In genomic region chr2:67295406-67295805, GRCh38 we compare ENCODE assay signal across 18 cellular contexts.
"Had no signal": no experiment of that assay in that cellular context is flagged by ENCODE, and none has a peak within 500 bp of the region (broad histone marks: within the 10 kb centered on the region; RNA-seq: fewer than 3 reads in every experiment).

No MANE protein-coding gene starts in this region.

- H3K27ac Mint-ChIP-seq: activated CD4-positive, alpha-beta memory T cell treated with anti-CD3 and anti-CD28 coated beads for 36 hours; activated CD4-positive, alpha-beta T cell treated with anti-CD3 and anti-CD28 coated beads for 36 hours; activated naive CD8-positive, alpha-beta T cell treated with anti-CD3 and anti-CD28 coated beads, Interleukin-2, amount 50 U/mL, for 24 hours; immature natural killer cell; naive thymus-derived CD4-positive, alpha-beta T cell; neural progenitor cell; T-cell; WTC11 had no signal

- H3K9me3 Mint-ChIP-seq: activated CD4-positive, alpha-beta memory T cell treated with anti-CD3 and anti-CD28 coated beads for 36 hours; activated naive CD8-positive, alpha-beta T cell treated with anti-CD3 and anti-CD28 coated beads, Interleukin-2, amount 50 U/mL, for 24 hours; immature natural killer cell; neural progenitor cell; T-cell; WTC11 had no signal

- H3K36me3 Mint-ChIP-seq: activated CD4-positive, alpha-beta memory T cell treated with anti-CD3 and anti-CD28 coated beads for 36 hours; immature natural killer cell; naive thymus-derived CD4-positive, alpha-beta T cell; neural progenitor cell; T-cell; WTC11 had no signal

- H3K4me3 Mint-ChIP-seq: activated CD4-positive, alpha-beta memory T cell treated with anti-CD3 and anti-CD28 coated beads for 36 hours; activated CD4-positive, alpha-beta T cell treated with anti-CD3 and anti-CD28 coated beads for 36 hours; activated naive CD8-positive, alpha-beta T cell treated with anti-CD3 and anti-CD28 coated beads, Interleukin-2, amount 50 U/mL, for 24 hours; immature natural killer cell; naive thymus-derived CD4-positive, alpha-beta T cell; neural progenitor cell; T-cell; WTC11 had no signal

- ATAC-seq: activated CD4-positive, alpha-beta T cell treated with anti-CD3 and anti-CD28 coated beads for 36 hours; activated naive CD8-positive, alpha-beta T cell treated with anti-CD3 and anti-CD28 coated beads, Interleukin-2, amount 50 U/mL, for 24 hours; left lung; naive thymus-derived CD4-positive, alpha-beta T cell; stimulated activated naive CD8-positive, alpha-beta T cell treated with anti-CD3 and anti-CD28 coated beads, Interleukin-15, Interleukin-2, amounts not matched to agents 100 U/mL and 50 U/mL, for 24 hours; T-cell; WTC11 had no signal

- H3K4me1 Mint-ChIP-seq: activated CD4-positive, alpha-beta T cell treated with anti-CD3 and anti-CD28 coated beads for 36 hours; activated naive CD8-positive, alpha-beta T cell treated with anti-CD3 and anti-CD28 coated beads, Interleukin-2, amount 50 U/mL, for 24 hours; immature natural killer cell; naive thymus-derived CD4-positive, alpha-beta T cell; T-cell; WTC11 had no signal

- H3K27me3 Mint-ChIP-seq: activated CD4-positive, alpha-beta T cell treated with anti-CD3 and anti-CD28 coated beads for 36 hours had no signal

- DNase-seq: activated CD4-positive, alpha-beta memory T cell treated with anti-CD3 and anti-CD28 coated beads for 36 hours; activated CD4-positive, alpha-beta T cell treated with anti-CD3 and anti-CD28 coated beads for 36 hours; activated effector memory CD4-positive, alpha-beta T cell treated with anti-CD3 and anti-CD28 coated beads, Interleukin-2, amount 50 U/mL, for 16 hours; activated naive CD4-positive, alpha-beta T cell treated with anti-CD3 and anti-CD28 coated beads, Interleukin-2, amount 50 U/mL, for 16 hours; activated naive CD8-positive, alpha-beta T cell treated with anti-CD3 and anti-CD28 coated beads, Interleukin-2, amount 50 U/mL, for 24 hours; activated T-cell treated with anti-CD3 and anti-CD28 coated beads, Interleukin-2, amount 50 U/mL, for 48 hours; cortex of kidney; immature natural killer cell; kidney glomerular epithelial cell; left lung; naive thymus-derived CD4-positive, alpha-beta T cell; stimulated activated CD4-positive, alpha-beta T cell treated with anti-CD3 and anti-CD28 coated beads, Interleukin-12 subunit alpha, Interleukin-12 subunit beta, amount 100 ng/mL, for 4 hours; stimulated activated CD4-positive, alpha-beta T cell treated with anti-CD3 and anti-CD28 coated beads, Interleukin-4, amount 100 ng/mL, for 4 hours; stimulated activated naive CD8-positive, alpha-beta T cell treated with anti-CD3 and anti-CD28 coated beads, Interleukin-15, Interleukin-2, amounts not matched to agents 100 U/mL and 50 U/mL, for 24 hours; T-cell; thyroid gland had no signal
